27 cellular contexts compared by ENCODE assay signal in genomic region chr2:4828682-4829374, GRCh38.
A peak's percentile ranks its signal among the peaks of the same experiment; 100 is the strongest.
DNase-seq lines count a peak whose midpoint lies in the region; ATAC-seq, FAIRE-seq and TF ChIP-seq lines count a peak whose summit lies in the region.
"Had no signal": no experiment of that assay in that cellular context is flagged by ENCODE, and none has a peak within 500 bp of the region (broad histone marks: within the 10 kb centered on the region; RNA-seq: fewer than 3 reads in every experiment).

No MANE protein-coding gene starts in this region.

- H3K18ac ChIP-seq in H1 (ENCODE audit: extremely low read depth, low read length), result no peak overlapping the region

- H2AK5ac ChIP-seq in H1 (ENCODE audit: low read depth, low read length), result no peak overlapping the region

- no peak overlapping the region for H3K23ac ChIP-seq in H1 (ENCODE audit: insufficient read length)

- H3K14ac ChIP-seq in H1 (ENCODE audit: insufficient read length), result no peak overlapping the region

- no peaks in the 10 kb centered on the region for H3K4me1 ChIP-seq in mammary epithelial cell (ENCODE audit: insufficient read depth, low read length)
- peaks cover 0 to 2% (median 1%) of the 10 kb centered on the region in 4 experiments; a peak in 2 of 7 replicates for H3K4me1 ChIP-seq in H1 (replicated peaks in 1 of 4; ENCODE audit: control insufficient read depth in 3 of 4, insufficient read depth in 4 of 4, low read length in 3 of 4)
- H3K4me1 ChIP-seq in esophagus muscularis mucosa, result no peaks in the 10 kb centered on the region
- H3K4me1 ChIP-seq in left lung, result no peaks in the 10 kb centered on the region
- H3K4me1 ChIP-seq in CD8-positive, alpha-beta memory T cell (ENCODE audit: insufficient read depth, low read length), result no peaks in the 10 kb centered on the region
- H3K4me1 ChIP-seq: A549; BLaER1 treated with 17β-estradiol and CSF1 and Interleukin-3, amounts not matched to agents 10 nM and 100 nM had no signal

- no peak overlapping the region for H4K91ac ChIP-seq in H1 (replicated peaks; ENCODE audit: insufficient read length, low read length)

- H2BK120ac ChIP-seq in H1 (replicated peaks; ENCODE audit: low read depth, low read length), result no peak overlapping the region

- H3K9me3 ChIP-seq in mammary epithelial cell (replicated peaks; ENCODE audit: insufficient read depth, low read length) (no peaks in the 10 kb centered on the region), H1 (ENCODE audit: insufficient read depth in 2 of 2, low read depth in 1 of 2, low read length in 1 of 2) (no peaks in the 10 kb centered on the region), esophagus muscularis mucosa (no peaks in the 10 kb centered on the region), left lung (peaks cover 0 to 4% of the 10 kb centered on the region in 2 donors)
- H3K9me3 ChIP-seq in CD8-positive, alpha-beta memory T cell (ENCODE audit: low read length), result no peaks in the 10 kb centered on the region
- H3K9me3 ChIP-seq: BLaER1 treated with 17β-estradiol and CSF1 and Interleukin-3, amounts not matched to agents 10 nM and 100 nM had no signal

- H2BK20ac ChIP-seq in H1 (ENCODE audit: low read length), result no peak overlapping the region

- ATAC-seq in left lung, result no peak
- ATAC-seq: A549; CD8-positive, alpha-beta T cell; GM12878 had no signal

- H3K79me1 ChIP-seq in H1 (ENCODE audit: low read depth, low read length), result no peaks in the 10 kb centered on the region

- H4K20me1 ChIP-seq in mammary epithelial cell (ENCODE audit: insufficient read depth, low read length), result no peaks in the 10 kb centered on the region
- H4K20me1 ChIP-seq in H1 (replicated peaks in 1 of 2; ENCODE audit: control insufficient read depth in 1 of 2, insufficient read depth in 2 of 2, low read length in 2 of 2), result no peaks in the 10 kb centered on the region
- H4K20me1 ChIP-seq: BLaER1 treated with 17β-estradiol and CSF1 and Interleukin-3, amounts not matched to agents 10 nM and 100 nM had no signal

- no peak overlapping the region for H4K5ac ChIP-seq in H1 (ENCODE audit: insufficient read length, low read depth, low read length)

- no peak for TF ChIP-seq POLR2A in H1 (IDR thresholded peaks at IDR 0.05; ENCODE audit: control extremely low read depth in 1 of 2, low read depth in 2 of 2, low read length in 2 of 2)
- TF ChIP-seq POLR2A in esophagus muscularis mucosa (IDR thresholded peaks at IDR 0.05; ENCODE audit: low read depth), result no peak

- H3K36me3 ChIP-seq in mammary epithelial cell (ENCODE audit: insufficient read depth, low read length) (no peaks in the 10 kb centered on the region), H1 (ENCODE audit: control insufficient read depth in 2 of 4, insufficient read depth in 4 of 4, low read length in 3 of 4) (no peaks in the 10 kb centered on the region), esophagus muscularis mucosa (no peaks in the 10 kb centered on the region), left lung (no peaks in the 10 kb centered on the region)
- no peaks in the 10 kb centered on the region for H3K36me3 ChIP-seq in CD8-positive, alpha-beta memory T cell (ENCODE audit: insufficient read depth, low read length)
- H3K36me3 ChIP-seq: BLaER1 treated with 17β-estradiol and CSF1 and Interleukin-3, amounts not matched to agents 10 nM and 100 nM had no signal

- TF ChIP-seq EP300 in H1 (IDR thresholded peaks at IDR 0.05; ENCODE audit: borderline replicate concordance in 1 of 2, low read depth in 2 of 2, low read length in 2 of 2) (no peak), esophagus muscularis mucosa (IDR thresholded peaks at IDR 0.05) (no peak)

- H3K27me3 ChIP-seq in mammary epithelial cell (ENCODE audit: insufficient read depth, low read length), result no peaks in the 10 kb centered on the region
- H3K27me3 ChIP-seq in H1 (replicated peaks in 1 of 4; ENCODE audit: control insufficient read depth in 3 of 4, extremely low read depth in 1 of 4, insufficient read depth in 3 of 4, low read length in 3 of 4), result no peaks in the 10 kb centered on the region
- no peaks in the 10 kb centered on the region for H3K27me3 ChIP-seq in esophagus muscularis mucosa
- H3K27me3 ChIP-seq in left lung, result no peaks in the 10 kb centered on the region
- no peaks in the 10 kb centered on the region for H3K27me3 ChIP-seq in CD8-positive, alpha-beta memory T cell (ENCODE audit: insufficient read depth, low read length, poor library complexity, severe bottlenecking)
- H3K27me3 ChIP-seq: BLaER1 treated with 17β-estradiol and CSF1 and Interleukin-3, amounts not matched to agents 10 nM and 100 nM had no signal

- no peak overlapping the region for H3K56ac ChIP-seq in H1 (replicated peaks; ENCODE audit: insufficient read length, low read depth, low read length)

- H2BK5ac ChIP-seq in H1 (ENCODE audit: low read depth, low read length), result no peak overlapping the region

- H3K27me3 Mint-ChIP-seq in MCF 10A (ENCODE audit: insufficient read depth, unreplicated experiment), result no peaks in the 10 kb centered on the region
- H3K27me3 Mint-ChIP-seq in CD8-positive, alpha-beta memory T cell, result no peaks in the 10 kb centered on the region
- H3K27me3 Mint-ChIP-seq: B cell; CD4-positive, alpha-beta T cell had no signal

- CTCF ChIA-PET in MCF 10A (lab: Yijun Ruan, JAX), result no interaction called here
- CTCF ChIA-PET in mammary epithelial cell (lab: Charles Lee; ENCODE audit: low non-redundant PET), result no interaction called here
- CTCF ChIA-PET in H1 (lab: Charles Lee; ENCODE audit: partially characterized antibody), result no interaction called here
- CTCF ChIA-PET in CD8-positive, alpha-beta memory T cell (lab: Charles Lee), result no interaction called here

- H3K27ac Mint-ChIP-seq in MCF 10A (ENCODE audit: low read depth, unreplicated experiment), result no peak overlapping the region
- H3K27ac Mint-ChIP-seq in CD8-positive, alpha-beta memory T cell, result no peak overlapping the region
- H3K27ac Mint-ChIP-seq: B cell; CD4-positive, alpha-beta T cell; CD8-positive, alpha-beta T cell had no signal

- H3K4me3 Mint-ChIP-seq in MCF 10A (ENCODE audit: unreplicated experiment), result no peak overlapping the region
- no peak overlapping the region for H3K4me3 Mint-ChIP-seq in CD8-positive, alpha-beta memory T cell
- H3K4me3 Mint-ChIP-seq: B cell; CD4-positive, alpha-beta T cell; CD8-positive, alpha-beta T cell had no signal

- H3K4me3 ChIP-seq in mammary epithelial cell (replicated peaks in 1 of 3; ENCODE audit: insufficient read depth in 1 of 3, low read depth in 2 of 3, low read length in 3 of 3) (no peak overlapping the region), H1 (ENCODE audit: extremely low read depth in 1 of 4, insufficient read depth in 2 of 4, low read depth in 3 of 4, low read length in 4 of 4) (no peak overlapping the region), esophagus muscularis mucosa (no peak overlapping the region), left lung (no peak overlapping the region)
- no peak overlapping the region for H3K4me3 ChIP-seq in CD8-positive, alpha-beta memory T cell (ENCODE audit: low read length)
- H3K4me3 ChIP-seq: A549; BLaER1 treated with 17β-estradiol and CSF1 and Interleukin-3, amounts not matched to agents 10 nM and 100 nM; GM12878 had no signal

- H3K9ac ChIP-seq in mammary epithelial cell (ENCODE audit: insufficient read depth, low read length), result no peak overlapping the region
- no peak overlapping the region for H3K9ac ChIP-seq in H1 (replicated peaks in 1 of 4; ENCODE audit: extremely low read depth in 1 of 4, low read depth in 3 of 4, low read length in 3 of 4)
- H3K9ac ChIP-seq: BLaER1 treated with 17β-estradiol and CSF1 and Interleukin-3, amounts not matched to agents 10 nM and 100 nM had no signal

- no peaks in the 10 kb centered on the region for H3K36me3 Mint-ChIP-seq in MCF 10A (ENCODE audit: insufficient read depth, unreplicated experiment)
- no peaks in the 10 kb centered on the region for H3K36me3 Mint-ChIP-seq in CD8-positive, alpha-beta memory T cell
- H3K36me3 Mint-ChIP-seq: CD8-positive, alpha-beta T cell had no signal

- BruUV-seq in MCF 10A (replicated peaks; lab: Mats Ljungman, UMichigan), result no TSS peak
- BruUV-seq in mammary epithelial cell (replicated peaks; lab: Mats Ljungman, UMichigan), result no TSS peak

- H3K4ac ChIP-seq in H1 (replicated peaks; ENCODE audit: insufficient read length, low read depth, low read length), result no peak overlapping the region

- DNase-seq in MCF 10A (ENCODE audit: unreplicated experiment) (peak; percentile 0), mammary epithelial cell (no peak), H1 (ENCODE audit: low read depth in 1 of 2, low spot score in 2 of 2) (no peak), esophagus muscularis mucosa (ENCODE audit: extremely low spot score) (peak; percentile 29), putamen (ENCODE audit: low spot score) (peak; percentile 10), mesenteric fat pad (ENCODE audit: low spot score) (no peak), left lung (no peak)
- no peak for DNase-seq in CD8-positive, alpha-beta memory T cell
- DNase-seq: 8988T; AML-193; CD4-positive, alpha-beta T cell; CD8-positive, alpha-beta T cell; COR-L47; DMS 273 treated with DMSO at 0.1 percent for 48 hours; DMS153; DMS53; DMS79; DND-41; EL; GDM1 had no signal

- no peaks in the 10 kb centered on the region for H3K9me3 Mint-ChIP-seq in MCF 10A (ENCODE audit: unreplicated experiment)
- H3K9me3 Mint-ChIP-seq in CD8-positive, alpha-beta memory T cell, result peaks cover 0 to 14% (median 2%) of the 10 kb centered on the region in 5 donors

- dilution Hi-C loops in mammary epithelial cell (cut with HindIII; ENCODE audit: low sequenced_read_pairs), result no loop called here

- H2AFZ ChIP-seq in mammary epithelial cell (ENCODE audit: low read depth, low read length) (no peak overlapping the region), H1 (ENCODE audit: low read length) (0 out of 2 replicates have a peak overlapping the region, but pooled peaks have one; percentile 2)

- H2BK12ac ChIP-seq in H1 (ENCODE audit: low read depth, low read length), result no peak overlapping the region

- H4K8ac ChIP-seq in H1 (ENCODE audit: extremely low read depth, insufficient read depth, low read length), result no peak overlapping the region

- no peak overlapping the region for H3K4me2 ChIP-seq in mammary epithelial cell (ENCODE audit: insufficient read depth, low read depth, low read length)
- no peak overlapping the region for H3K4me2 ChIP-seq in H1 (ENCODE audit: insufficient read depth in 1 of 2, low read depth in 2 of 2, low read length in 2 of 2)
- H3K4me2 ChIP-seq: A549; BLaER1 treated with 17β-estradiol and CSF1 and Interleukin-3, amounts not matched to agents 10 nM and 100 nM had no signal

- H3K23me2 ChIP-seq in H1 (ENCODE audit: low read depth, low read length), result no peaks in the 10 kb centered on the region

- H3K79me2 ChIP-seq in mammary epithelial cell (ENCODE audit: insufficient read depth, low read length) (no peaks in the 10 kb centered on the region), H1 (ENCODE audit: control insufficient read depth in 1 of 2, insufficient read depth in 2 of 2, low read length in 2 of 2) (no peaks in the 10 kb centered on the region)

- TF ChIP-seq RAD21 in H1 (IDR thresholded peaks at IDR 0.05 in 1 of 2, conservative IDR thresholded peaks at IDR 0.05 in 1 of 2; ENCODE audit: low read depth in 2 of 2, low read length in 2 of 2), result no peak

- no peak overlapping the region for H3K27ac ChIP-seq in mammary epithelial cell (ENCODE audit: insufficient read depth, low read depth, low read length)
- no peak overlapping the region for H3K27ac ChIP-seq in H1 (ENCODE audit: low read depth, low read length)
- H3K27ac ChIP-seq in esophagus muscularis mucosa (replicated peaks in 1 of 4), result no peak overlapping the region
- no peak overlapping the region for H3K27ac ChIP-seq in left lung
- H3K27ac ChIP-seq in CD8-positive, alpha-beta memory T cell (ENCODE audit: low read depth, low read length), result no peak overlapping the region
- H3K27ac ChIP-seq: A549; BLaER1 treated with 17β-estradiol and CSF1 and Interleukin-3, amounts not matched to agents 10 nM and 100 nM; C4-2B had no signal

- FAIRE-seq in H1 (lab: Jason Lieb, UNC), result no peak
- FAIRE-seq: GM12878, GM12892, GM18507 had no signal

- peaks cover 14% of the 10 kb centered on the region for H3K4me1 Mint-ChIP-seq in MCF 10A (ENCODE audit: insufficient read depth, unreplicated experiment)
- no peaks in the 10 kb centered on the region for H3K4me1 Mint-ChIP-seq in CD8-positive, alpha-beta memory T cell
- H3K4me1 Mint-ChIP-seq: B cell had no signal

- in situ Hi-C loops in mammary epithelial cell (cut with MboI; ENCODE audit: low sequenced_read_pairs in 2 of 2), result no loop called here

- POLR2A ChIA-PET in MCF 10A (lab: Yijun Ruan, JAX) (no interaction called here), H1 (lab: Charles Lee; ENCODE audit: partially characterized antibody) (no interaction called here)
- POLR2A ChIA-PET in CD8-positive, alpha-beta memory T cell (lab: Charles Lee), result no interaction called here

- TF ChIP-seq CTCF in MCF 10A (IDR thresholded peaks at IDR 0.05; ENCODE audit: unreplicated experiment) (no peak), mammary epithelial cell (conservative IDR thresholded peaks at IDR 0.05 in 1 of 2, IDR thresholded peaks at IDR 0.05 in 1 of 2; ENCODE audit: extremely low read depth in 1 of 2, insufficient read depth in 1 of 2, low read depth in 1 of 2, low read length in 2 of 2) (no peak), H1 (IDR thresholded peaks at IDR 0.05; ENCODE audit: control extremely low read depth in 1 of 3, insufficient read depth in 1 of 3, low read depth in 1 of 3, low read length in 3 of 3) (no peak), esophagus muscularis mucosa (IDR thresholded peaks at IDR 0.05) (no peak), left lung (IDR thresholded peaks at IDR 0.05) (no peak)

- intact Hi-C loops in MCF 10A (cut with micrococcal nuclease), result no loop called here
- intact Hi-C loops in mammary epithelial cell (cut with micrococcal nuclease), result no loop called here
- intact Hi-C loops in esophagus muscularis mucosa (cut with DNase I), result no loop called here
- intact Hi-C loops in left lung (cut with DNase I), result no loop called here

- H2BK15ac ChIP-seq in H1 (ENCODE audit: low read length), result no peak overlapping the region

- WGBS in mammary epithelial cell (ENCODE audit: low coverage, missing lambda C conversion rate), result 87% methylated on average over 8 of the region's 8 CpGs
- 83 to 100% methylated on average over 2 to 5 of the region's 8 CpGs for WGBS in H1 (ENCODE audit: extremely low coverage in 1 of 2, insufficient coverage in 1 of 2, insufficient read length in 1 of 2, insufficient replicate concordance in 2 of 2, low coverage in 1 of 2, low lambda C conversion rate in 2 of 2, missing lambda C conversion rate in 1 of 2), 2 experiments
- 70% methylated on average over 8 of the region's 8 CpGs for whole genome bisulfite sequencing in esophagus muscularis mucosa

Comparison
In these comparisons a context has a peak if more than half of its experiments do, and no peak if none do; other contexts are left out.
1. DNase-seq: peak in MCF 10A (single experiment), esophagus muscularis mucosa (single experiment) and putamen (single experiment); none in mammary epithelial cell (single experiment), H1 (0 of 2), mesenteric fat pad (single experiment), left lung (0 of 2) and CD8-positive, alpha-beta memory T cell (0 of 5).